ENCODE assay signal across 26 cellular contexts in genomic region chr2:211458974-211459373, GRCh38.
"Had no signal": no experiment of that assay in that cellular context is flagged by ENCODE, and none has a peak within 500 bp of the region (broad histone marks: within the 10 kb centered on the region; RNA-seq: fewer than 3 reads in every experiment).

No MANE protein-coding gene starts in this region.

- H3K4me1 ChIP-seq: colonic mucosa, esophagus squamous epithelium, gastrocnemius medialis, heart right ventricle, left lung, lower lobe of right lung had no signal

- H3K27me3 ChIP-seq: colonic mucosa, esophagus squamous epithelium, gastrocnemius medialis, heart right ventricle, left lung had no signal

- DNase-seq: colonic mucosa; cortex of kidney; effector CD8-positive, alpha-beta T cell; effector memory CD8-positive, alpha-beta T cell; endodermal cell; erythroblast; esophagus squamous epithelium; foreskin fibroblast; foreskin melanocyte; gastrocnemius medialis; glutamatergic neuron; head of caudate nucleus; heart right ventricle; hippocampal formation; left cardiac atrium; left lung; left ventricle myocardium superior; lower lobe of right lung; mesenchymal stem cell; mucosa of descending colon; naive B cell had no signal

- H3K36me3 ChIP-seq: colonic mucosa, esophagus squamous epithelium, gastrocnemius medialis, heart right ventricle, left lung, lower lobe of right lung had no signal

- H3K9me3 ChIP-seq: colonic mucosa, esophagus squamous epithelium, gastrocnemius medialis, heart right ventricle, left lung, lower lobe of right lung, mucosa of descending colon had no signal

- ATAC-seq: effector memory CD8-positive, alpha-beta T cell; esophagus mucosa; gastrocnemius medialis; heart right ventricle; left cardiac atrium; left lung; left ventricle myocardium superior; lower lobe of right lung; mucosa of descending colon had no signal

- H3K4me3 ChIP-seq: colonic mucosa, esophagus squamous epithelium, gastrocnemius medialis, heart right ventricle, left lung, lower lobe of right lung, mucosa of descending colon had no signal

- H3K27ac ChIP-seq: colonic mucosa, epithelial cell of prostate, esophagus squamous epithelium, gastrocnemius medialis, heart right ventricle, left lung, lower lobe of right lung had no signal

- FAIRE-seq: endometrium, islet of Langerhans, keratinocyte had no signal
